12 cellular contexts compared by ENCODE assay signal in the genomic region with DNA sequence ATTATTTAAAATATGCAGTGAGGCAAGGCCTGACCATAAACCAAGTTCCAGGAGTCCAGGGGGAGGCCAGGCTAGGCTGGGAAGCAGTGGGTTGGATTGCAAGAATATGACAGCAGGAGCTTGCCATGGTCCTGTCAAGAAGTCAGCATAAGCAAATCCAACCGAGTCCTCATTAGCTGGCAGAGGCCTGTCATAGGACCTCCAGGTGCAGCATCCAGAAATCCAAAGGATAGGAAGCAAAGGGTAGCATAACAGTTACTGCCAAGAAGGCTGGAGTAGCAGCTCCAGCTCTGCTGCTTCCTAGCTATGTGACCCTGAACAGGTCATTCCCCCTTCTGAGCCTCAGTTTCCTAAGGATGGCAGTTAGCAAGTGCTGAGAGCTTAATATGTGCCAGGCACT. TPM values are rescaled to one million over a fixed set of nuclear protein-coding genes. Genes with fewer than 3 reads are reported as not detected.
DNase-seq lines count a peak whose midpoint lies in the region; ATAC-seq and TF ChIP-seq lines count a peak whose summit lies in the region.
"Had no signal": no experiment of that assay in that cellular context is flagged by ENCODE, and none has a peak within 500 bp of the region (broad histone marks: within the 10 kb centered on the region; RNA-seq: fewer than 3 reads in every experiment).

No MANE protein-coding gene starts in this region.

- H3K27me3 ChIP-seq in HUES48 (ENCODE audit: control insufficient read depth, insufficient read depth, low read length), result no peaks in the 10 kb centered on the region
- H3K27me3 ChIP-seq in colonic mucosa, result peaks cover 3% of the 10 kb centered on the region
- H3K27me3 ChIP-seq in mesendoderm (ENCODE audit: insufficient read depth, low read length, poor library complexity), result no peaks in the 10 kb centered on the region
- H3K27me3 ChIP-seq in testis, result no peaks in the 10 kb centered on the region

- no peak overlapping the region for H3K4me3 Mint-ChIP-seq in type B pancreatic cell
- H3K4me3 Mint-ChIP-seq: CD4-positive, CD25-positive, alpha-beta regulatory T cell had no signal

- H3K18ac ChIP-seq in mesendoderm (ENCODE audit: low read length), result no peak overlapping the region

- 0 out of 2 replicates have a peak overlapping the region, but pooled peaks have one; percentile 0 for H3K4me3 ChIP-seq in HUES48 (ENCODE audit: low read depth, low read length)
- no peak overlapping the region for H3K4me3 ChIP-seq in colonic mucosa
- H3K4me3 ChIP-seq in mesendoderm (ENCODE audit: low read length), result no peak overlapping the region
- no peak overlapping the region for H3K4me3 ChIP-seq in testis
- H3K4me3 ChIP-seq: BLaER1 treated with 17β-estradiol and CSF1 and Interleukin-3, amounts not matched to agents 10 nM and 100 nM; GM12878; GM23248 had no signal

- no peak overlapping the region for H2BK5ac ChIP-seq in mesendoderm (ENCODE audit: low read length)

- no peaks in the 10 kb centered on the region for H3K9me3 Mint-ChIP-seq in type B pancreatic cell

- no peak overlapping the region for H2AK5ac ChIP-seq in mesendoderm (ENCODE audit: low read length)

- H3K23ac ChIP-seq in mesendoderm (ENCODE audit: low read length), result no peak overlapping the region

- no peak overlapping the region for H4K5ac ChIP-seq in mesendoderm (ENCODE audit: low read length)

- H3K27ac ChIP-seq in HUES48 (ENCODE audit: low read depth, low read length) (no peak overlapping the region), colonic mucosa (no peak overlapping the region), mesendoderm (ENCODE audit: low read depth, low read length) (no peak overlapping the region), testis (no peak overlapping the region)
- H3K27ac ChIP-seq: BLaER1 treated with 17β-estradiol and CSF1 and Interleukin-3, amounts not matched to agents 10 nM and 100 nM; GM23248 had no signal

- no peaks in the 10 kb centered on the region for H3K79me2 ChIP-seq in mesendoderm (ENCODE audit: control insufficient read depth, insufficient read depth, low read length)

- H3K9me3 ChIP-seq in HUES48 (ENCODE audit: control insufficient read depth, insufficient read depth, low read length) (peaks cover 14% of the 10 kb centered on the region), colonic mucosa (no peaks in the 10 kb centered on the region), testis (no peaks in the 10 kb centered on the region)
- H3K9me3 ChIP-seq: BLaER1 treated with 17β-estradiol and CSF1 and Interleukin-3, amounts not matched to agents 10 nM and 100 nM had no signal

- no peak overlapping the region for H3K27ac Mint-ChIP-seq in type B pancreatic cell
- H3K27ac Mint-ChIP-seq: CD4-positive, CD25-positive, alpha-beta regulatory T cell had no signal

- H3K56ac ChIP-seq in mesendoderm (ENCODE audit: low read length), result peak overlapping the region; percentile 25

- TF ChIP-seq CTCF in colonic mucosa (IDR thresholded peaks at IDR 0.05) (no peak), type B pancreatic cell (conservative IDR thresholded peaks at IDR 0.05) (no peak), testis (IDR thresholded peaks at IDR 0.05) (no peak)

- H3K4me2 ChIP-seq in mesendoderm (ENCODE audit: low read length), result no peak overlapping the region

- DNase-seq in colonic mucosa (peak; percentile 10), mesendoderm (no peak), type B pancreatic cell (ENCODE audit: extremely low spot score, unreplicated experiment) (peak; percentile 36), testis (no peak), pons (ENCODE audit: low spot score) (no peak)
- DNase-seq: ACHN; CD4-positive, CD25-positive, alpha-beta regulatory T cell had no signal

- H3K9ac ChIP-seq in HUES48 (ENCODE audit: low read depth, low read length) (no peak overlapping the region), colonic mucosa (ENCODE audit: low read depth in 2 of 2, low read length in 2 of 2) (no peak overlapping the region), mesendoderm (ENCODE audit: low read length) (no peak overlapping the region)
- H3K9ac ChIP-seq: BLaER1 treated with 17β-estradiol and CSF1 and Interleukin-3, amounts not matched to agents 10 nM and 100 nM; GM23248 had no signal

- no peak for ATAC-seq in GM18907 (IDR thresholded peaks at IDR 0.05; ENCODE audit: unreplicated experiment)
- ATAC-seq: GM12878 had no signal

- H3K4me1 Mint-ChIP-seq in type B pancreatic cell (ENCODE audit: unreplicated experiment), result peaks cover 26% of the 10 kb centered on the region
- H3K4me1 Mint-ChIP-seq: CD4-positive, CD25-positive, alpha-beta regulatory T cell had no signal

- WGBS in mesendoderm (ENCODE audit: extremely low coverage, insufficient coverage, low lambda C conversion rate), result no CpG with 5 or more reads among the region's 1 CpG
- 79 to 100% methylated on average over 1 of the region's 1 CpG for WGBS in testis, 2 donors

- H3K4ac ChIP-seq in mesendoderm (ENCODE audit: low read depth, low read length), result no peak overlapping the region

- H3K36me3 Mint-ChIP-seq in type B pancreatic cell, result no peaks in the 10 kb centered on the region
- H3K36me3 Mint-ChIP-seq: CD4-positive, CD25-positive, alpha-beta regulatory T cell had no signal

- H3K4me1 ChIP-seq in HUES48 (ENCODE audit: control insufficient read depth, insufficient read depth, low read length) (peaks cover 48% of the 10 kb centered on the region), colonic mucosa (no peaks in the 10 kb centered on the region), mesendoderm (ENCODE audit: control insufficient read depth, low read depth, low read length) (no peaks in the 10 kb centered on the region), testis (no peaks in the 10 kb centered on the region)

- H4K8ac ChIP-seq in mesendoderm (ENCODE audit: low read depth, low read length), result no peak overlapping the region

- no peaks in the 10 kb centered on the region for H3K36me3 ChIP-seq in HUES48 (ENCODE audit: control insufficient read depth, insufficient read depth, low read length)
- no peaks in the 10 kb centered on the region for H3K36me3 ChIP-seq in colonic mucosa
- H3K36me3 ChIP-seq in mesendoderm (ENCODE audit: control insufficient read depth, insufficient read depth, low read length), result no peaks in the 10 kb centered on the region
- H3K36me3 ChIP-seq in testis (ENCODE audit: low read depth, missing control alignments), result no peaks in the 10 kb centered on the region
- H3K36me3 ChIP-seq: BLaER1 treated with 17β-estradiol and CSF1 and Interleukin-3, amounts not matched to agents 10 nM and 100 nM had no signal

- no peak overlapping the region for H2BK15ac ChIP-seq in mesendoderm (replicated peaks; ENCODE audit: low read depth)

- no peak for TF ChIP-seq POLR2A in testis (IDR thresholded peaks at IDR 0.05)

- H3K27me3 Mint-ChIP-seq in type B pancreatic cell, result no peaks in the 10 kb centered on the region
- H3K27me3 Mint-ChIP-seq: CD4-positive, CD25-positive, alpha-beta regulatory T cell had no signal

- H3K79me1 ChIP-seq in mesendoderm (ENCODE audit: low read length), result no peaks in the 10 kb centered on the region

- intact Hi-C loops in colonic mucosa (cut with DNase I), result no loop called here
- intact Hi-C loops in testis (cut with DNase I; ENCODE audit: low total_unique reads), result no loop called here

- no peak overlapping the region for H2BK120ac ChIP-seq in mesendoderm (ENCODE audit: low read depth, low read length)

RNA-seq across cellular contexts. Expression of a gene that starts 13.4 kb away (rescaled TPM):
- total RNA-seq in colonic mucosa (1 to 10 TPM; 9.3 to 9.8 TPM), type B pancreatic cell (ENCODE audit: low replicate concordance) (47.5 and 50.6 TPM in 2 replicates), testis (100 to 1,000 TPM in 1 of 2 donors, 10 to 100 TPM in 1; 56.6 to 101 TPM)
- 40.2 TPM for polyA plus RNA-seq in mesendoderm (2013, experiment 1 of 2)
- 43.1 TPM for polyA plus RNA-seq in mesendoderm (2013, experiment 2 of 2)
- polyA plus RNA-seq in testis (ENCODE audit: insufficient read depth, low read depth, low replicate concordance), result 61.8 TPM

Comparison
In these comparisons a context has a peak if more than half of its experiments do, and no peak if none do; other contexts are left out.
1. DNase-seq: peak in colonic mucosa (single experiment) and type B pancreatic cell (single experiment); none in mesendoderm (single experiment), testis (single experiment) and pons (single experiment).